In genomic region chr19:2820112-2820702, GRCh38 we compare ENCODE assay signal across 8 cellular contexts. TPM values are rescaled to one million over a fixed set of nuclear protein-coding genes. Genes with fewer than 3 reads are reported as not detected.
A peak's percentile ranks its signal among the peaks of the same experiment; 100 is the strongest.
DNase-seq lines count a peak whose midpoint lies in the region; TF ChIP-seq lines count a peak whose summit lies in the region.

No MANE protein-coding gene starts in this region.

- no peaks in the 10 kb centered on the region for H3K27me3 ChIP-seq in neural cell (ENCODE audit: insufficient read depth, low read depth, low read length)

- H3K4me3 ChIP-seq in HEK293 (ENCODE audit: low read depth, low read length) (peak overlapping the region; percentile 69), epithelial cell of proximal tubule (ENCODE audit: low read depth, low read length) (peak overlapping the region; percentile 87), neural cell (ENCODE audit: low read length) (peak overlapping the region; percentile 96)

- H4K20me1 ChIP-seq in neural cell (ENCODE audit: insufficient read depth), result no peaks in the 10 kb centered on the region

- H3K27ac ChIP-seq in HEK293 (ENCODE audit: extremely low read depth, low read depth, low read length) (peak overlapping the region; percentile 43; the same call in 1 of the 2 replicates), neural cell (ENCODE audit: low read length) (peak overlapping the region; percentile 58)

- H3K9me2 ChIP-seq in neural cell (ENCODE audit: insufficient read depth, low read length), result no peaks in the 10 kb centered on the region

- no peaks in the 10 kb centered on the region for H3F3A ChIP-seq in neural cell (ENCODE audit: insufficient read depth, low read length, poor library complexity, severe bottlenecking)

- CTCF ChIA-PET in HEK293 (lab: Yijun Ruan, JAX), result interaction anchor here (0.6 to 1.5 kb wide), 10 partner anchors 21 to 1460 kb away, joined by 3 to 7 read pairs (median 4); partner anchors contain the start of genes SGTA and THOP1

- H3K4me1 ChIP-seq in HEK293 (ENCODE audit: control insufficient read depth, insufficient read depth, low read length), result no peaks in the 10 kb centered on the region

- H3K79me2 ChIP-seq in neural cell (replicated peaks; ENCODE audit: insufficient read depth, low read length), result no peaks in the 10 kb centered on the region

- H2AFZ ChIP-seq in neural cell (ENCODE audit: low read depth, low read length), result peak overlapping the region; percentile 33

- H3K9ac ChIP-seq in neural cell (ENCODE audit: low read length), result peak overlapping the region; percentile 85

- no peak for TF ChIP-seq RAD21 in neural cell (conservative IDR thresholded peaks at IDR 0.05)

- H3K36me3 ChIP-seq in HEK293 (ENCODE audit: control insufficient read depth in 2 of 2, insufficient read depth in 1 of 2, low read length in 2 of 2) (peaks cover 0 to 21% of the 10 kb centered on the region in 2 experiments; a peak in 2 of 3 replicates), neural cell (ENCODE audit: insufficient read depth, low read length) (no peaks in the 10 kb centered on the region)

- no peaks in the 10 kb centered on the region for H3K9me3 ChIP-seq in HEK293 (ENCODE audit: control insufficient read depth, insufficient read depth, low read depth, low read length)
- H3K9me3 ChIP-seq in neural cell (ENCODE audit: low read length), result no peaks in the 10 kb centered on the region

- TF ChIP-seq CTCF in HEK293 (tag by site-specific recombination; IDR thresholded peaks at IDR 0.05), result no peak
- TF ChIP-seq CTCF in epithelial cell of proximal tubule (conservative IDR thresholded peaks at IDR 0.05; ENCODE audit: low read depth, low read length), result no peak
- TF ChIP-seq CTCF in neural cell (IDR thresholded peaks at IDR 0.05; ENCODE audit: poor library complexity, severe bottlenecking), result no peak

- no peak for TF ChIP-seq EP300 in neural cell (conservative IDR thresholded peaks at IDR 0.05; ENCODE audit: poor library complexity, severe bottlenecking)

- POLR2A ChIA-PET in HEK293 (lab: Yijun Ruan, JAX), result interaction anchor here (1.0 to 1.2 kb wide), 4 partner anchors 21 to 130 kb away, joined by 3 to 5 read pairs (median 4); partner anchors contain the start of genes SGTA, ZNF555 and ZNF57

- peak; percentile 26 for DNase-seq in EL
- peak; percentile 23 for DNase-seq in SK-N-DZ (ENCODE audit: low spot score)
- no peak for DNase-seq in epithelial cell of proximal tubule (ENCODE audit: low read depth)
- no peak for DNase-seq in ecto neural progenitor cell (ENCODE audit: low spot score)
- no peak for DNase-seq in NCI-H2107 (lab: John Stamatoyannopoulos, UW)
- no peak for DNase-seq in NCI-H1048 (lab: John Stamatoyannopoulos, UW)

- H3K4me2 ChIP-seq in neural cell (ENCODE audit: low read length), result peak overlapping the region; percentile 73

TF ChIP-seq in HEK293, 187 proteins besides CTCF, POLR2A, EP300 and RAD21:
- TF ChIP-seq ZNF335 (tag by site-specific recombination; conservative IDR thresholded peaks at IDR 0.05) (peak; percentile 66; the same call in 1 of the 2 replicates), ZNF133 (tag by site-specific recombination; IDR thresholded peaks at IDR 0.05) (peak; percentile 96), ZFP3 (tag by site-specific recombination; IDR thresholded peaks at IDR 0.05; ENCODE audit: low read depth) (no peak), PATZ1 (tag by site-specific recombination; IDR thresholded peaks at IDR 0.05) (0 out of 2 replicates have a peak, but pooled peaks have one; percentile 9), ZNF140 (tag by site-specific recombination; IDR thresholded peaks at IDR 0.05) (no peak), ZBTB48 (tag by site-specific recombination; IDR thresholded peaks at IDR 0.05) (peak; percentile 27), ZNF48 (tag by site-specific recombination; IDR thresholded peaks at IDR 0.05) (no peak)
TF ChIP-seq in HEK293: peak in this region for 4.

TF ChIP-seq in neural cell, 6 proteins besides CTCF, POLR2A, EP300 and RAD21:
- no peak for TF ChIP-seq POLR2AphosphoS5 (IDR thresholded peaks at IDR 0.05)
- peak; percentile 40 for TF ChIP-seq MXI1 (conservative IDR thresholded peaks at IDR 0.05; ENCODE audit: poor library complexity, severe bottlenecking)

RNA-seq across cellular contexts. Expression of gene ZNF554, which starts 0.5 kb away (rescaled TPM):
- 4.3 and 4.6 TPM in 2 replicates for polyA plus RNA-seq in SK-N-DZ (2014; cell fraction: cytosol; rRNA removed)
- polyA plus RNA-seq in SK-N-DZ (2014; cell fraction: nucleus; rRNA removed), result 4.8 and 6.7 TPM in 2 replicates
- total RNA-seq in epithelial cell of proximal tubule, result 1.9 and 2.5 TPM in 2 replicates
- polyA plus RNA-seq in neural cell, result 22.5 and 24.0 TPM in 2 replicates
- polyA minus RNA-seq in neural cell, result 38.7 and 40.2 TPM in 2 replicates

RNA-seq across cellular contexts. Expression of gene ZNF555, which starts 21.1 kb away (rescaled TPM):
- 4.3 and 4.4 TPM in 2 replicates for polyA plus RNA-seq in SK-N-DZ (2014; cell fraction: cytosol; rRNA removed)
- polyA plus RNA-seq in SK-N-DZ (2014; cell fraction: nucleus; rRNA removed), result 3.9 and 5.0 TPM in 2 replicates
- 2.9 and 3.3 TPM in 2 replicates for total RNA-seq in epithelial cell of proximal tubule
- polyA plus RNA-seq in neural cell, result 6.5 and 8.6 TPM in 2 replicates
- polyA minus RNA-seq in neural cell, result 45.3 and 51.1 TPM in 2 replicates

RNA-seq across cellular contexts. Expression of gene THOP1, which starts 34.9 kb away (rescaled TPM):
- 166 and 167 TPM in 2 replicates for polyA plus RNA-seq in SK-N-DZ (2014; cell fraction: cytosol; rRNA removed)
- polyA plus RNA-seq in SK-N-DZ (2014; cell fraction: nucleus; rRNA removed), result 439 and 561 TPM in 2 replicates
- 148 and 204 TPM in 2 replicates for total RNA-seq in epithelial cell of proximal tubule
- polyA plus RNA-seq in neural cell, result 102 and 113 TPM in 2 replicates
- 50.6 and 70.4 TPM in 2 replicates for polyA minus RNA-seq in neural cell

RNA-seq across cellular contexts. Expression of gene SGTA, which starts 37.1 kb away (rescaled TPM):
- 105 and 108 TPM in 2 replicates for polyA plus RNA-seq in SK-N-DZ (2014; cell fraction: cytosol; rRNA removed)
- polyA plus RNA-seq in SK-N-DZ (2014; cell fraction: nucleus; rRNA removed), result 59.3 and 61.9 TPM in 2 replicates
- 106 and 113 TPM in 2 replicates for total RNA-seq in epithelial cell of proximal tubule
- polyA plus RNA-seq in neural cell, result 80.6 and 93.4 TPM in 2 replicates
- 78.4 and 84.2 TPM in 2 replicates for polyA minus RNA-seq in neural cell

RNA-seq across cellular contexts. Expression of gene ZNF556, which starts 46.9 kb away (rescaled TPM):
- 1.6 TPM in 1 of 2 replicates, not detected in the other for polyA plus RNA-seq in SK-N-DZ (2014; cell fraction: cytosol; rRNA removed)
- 0.05 TPM in 1 of 2 replicates, not detected in the other for polyA plus RNA-seq in SK-N-DZ (2014; cell fraction: nucleus; rRNA removed)
- 0.06 TPM in 1 of 2 replicates, not detected in the other for total RNA-seq in epithelial cell of proximal tubule
- polyA plus RNA-seq in neural cell, result 0.14 and 0.28 TPM in 2 replicates
- polyA minus RNA-seq in neural cell, result not detected in 2 replicates

Comparison
In these comparisons a context has a peak if more than half of its experiments do, and no peak if none do; other contexts are left out.
1. DNase-seq: peak in EL (single experiment) and SK-N-DZ (single experiment); none in epithelial cell of proximal tubule (single experiment), ecto neural progenitor cell (single experiment), NCI-H2107 (single experiment) and NCI-H1048 (single experiment).
2. Peak in every context shown above with its lines, with median percentiles within 50 percentile points of each other: H3K4me3 ChIP-seq.